Comparison of ENCODE assay signal across 21 cellular contexts in genomic region chr12:53755451-53756290, GRCh38. TPM values are rescaled to one million over a fixed set of nuclear protein-coding genes. Genes with fewer than 3 reads are reported as not detected.
DNase-seq lines count a peak whose midpoint lies in the region; ATAC-seq and TF ChIP-seq lines count a peak whose summit lies in the region.
"Had no signal": no experiment of that assay in that cellular context is flagged by ENCODE, and none has a peak within 500 bp of the region (broad histone marks: within the 10 kb centered on the region; RNA-seq: fewer than 3 reads in every experiment).

No MANE protein-coding gene starts in this region.

- no peak overlapping the region for H4K8ac ChIP-seq in H9 (replicated peaks; ENCODE audit: insufficient read length, low read depth, low read length)

- peaks cover 69% of the 10 kb centered on the region for H3K79me2 ChIP-seq in DOHH2 (ENCODE audit: control insufficient read depth, low read length)
- no peaks in the 10 kb centered on the region for H3K79me2 ChIP-seq in H9 (ENCODE audit: insufficient read depth, low read length)

- no peak overlapping the region for H3K56ac ChIP-seq in H9 (ENCODE audit: insufficient read length, low read depth, low read length)

- no peak overlapping the region for H2BK15ac ChIP-seq in H9 (ENCODE audit: low read depth, low read length)

- H3K9ac ChIP-seq in H9 (ENCODE audit: extremely low read depth, insufficient read length, low read length), result no peak overlapping the region

- H3K4me1 ChIP-seq in DOHH2 (ENCODE audit: control insufficient read depth, low read length) (peaks cover 78% of the 10 kb centered on the region), H9 (ENCODE audit: insufficient read depth, low read length) (peaks cover 5% of the 10 kb centered on the region; the same call in 1 of the 2 replicates), breast epithelium (peaks cover 0 to 7% of the 10 kb centered on the region in 2 donors), esophagus squamous epithelium (peaks cover 13 to 33% (median 17%) of the 10 kb centered on the region in 3 donors)

- H2BK120ac ChIP-seq in H9 (ENCODE audit: low read depth, low read length, poor library complexity, severe bottlenecking), result no peak overlapping the region

- H4K91ac ChIP-seq in H9 (ENCODE audit: insufficient read length, low read depth, low read length), result no peak overlapping the region

- peak overlapping the region in 1 of 2 experiments; percentile 9; a peak in 3 of 5 replicates for H3K4me3 Mint-ChIP-seq in H9
- H3K4me3 Mint-ChIP-seq: T-helper 2 cell treated with Interferon-gamma antibody and Interleukin-4, amounts not matched to agents 5 μg/mL and 100 μg/mL, for 36 hours had no signal

- no peak overlapping the region for H2AK5ac ChIP-seq in H9 (ENCODE audit: insufficient read length, low read length)

- no peaks in the 10 kb centered on the region for H3K9me2 ChIP-seq in DOHH2 (replicated peaks; ENCODE audit: control insufficient read depth, low read length)

- peaks cover 0 to under 1% (median 0%) of the 10 kb centered on the region in 3 experiments; a peak in 1 of 7 replicates for H3K36me3 Mint-ChIP-seq in H9 (ENCODE audit: insufficient read depth in 1 of 3, low read depth in 3 of 3)

- H4K20me1 ChIP-seq in DOHH2 (ENCODE audit: control insufficient read depth, insufficient read depth, low read depth, low read length) (no peaks in the 10 kb centered on the region; the same call in 1 of the 2 replicates), H9 (ENCODE audit: control insufficient read depth, insufficient read depth, insufficient read length) (no peaks in the 10 kb centered on the region)

- no peak overlapping the region for H3K23ac ChIP-seq in H9 (ENCODE audit: insufficient read length, low read depth, low read length)

- H3T11ph ChIP-seq in H9 (ENCODE audit: low read length), result no peak overlapping the region

- no peak overlapping the region for H4K5ac ChIP-seq in H9 (ENCODE audit: insufficient read length, low read depth, low read length)

- H3K4me2 ChIP-seq in DOHH2 (ENCODE audit: low read length) (peak overlapping the region; percentile 87), H9 (ENCODE audit: insufficient read depth, insufficient read length, low read length) (peak overlapping the region; percentile 17)

- no peak for TF ChIP-seq POLR2A in breast epithelium (IDR thresholded peaks at IDR 0.05)
- TF ChIP-seq POLR2A in esophagus squamous epithelium (IDR thresholded peaks at IDR 0.05), result no peak

- no peak overlapping the region for H2BK20ac ChIP-seq in H9 (ENCODE audit: low read depth, low read length, poor library complexity, severe bottlenecking)

- peak overlapping the region; percentile 96 for H3K27ac ChIP-seq in DOHH2 (ENCODE audit: low read depth, low read length)
- H3K27ac ChIP-seq in H9 (ENCODE audit: insufficient read length, low read depth, low read length), result no peak overlapping the region
- H3K27ac ChIP-seq in VCaP, result peak overlapping the region; percentile 88
- no peak overlapping the region for H3K27ac ChIP-seq in breast epithelium
- no peak overlapping the region for H3K27ac ChIP-seq in esophagus squamous epithelium

- H3K4ac ChIP-seq in H9 (ENCODE audit: low read depth, low read length), result no peak overlapping the region

- no CpG with 5 or more reads among the region's 7 CpGs for WGBS in H9 (ENCODE audit: extremely low coverage, insufficient read length, low lambda C conversion rate)
- 63 to 70% methylated on average over 7 of the region's 7 CpGs for WGBS in esophagus squamous epithelium, 2 donors

- H3K18ac ChIP-seq in H9 (ENCODE audit: insufficient read length, low read depth, low read length), result no peak overlapping the region

- intact Hi-C loops in breast epithelium (cut with DNase I; ENCODE audit: low total_unique reads) (no loop called here), esophagus squamous epithelium (cut with DNase I) (no loop called here)

- no peak overlapping the region for H3K27ac Mint-ChIP-seq in H9
- H3K27ac Mint-ChIP-seq: T-helper 2 cell treated with Interferon-gamma antibody and Interleukin-4, amounts not matched to agents 5 μg/mL and 100 μg/mL, for 36 hours had no signal

- DNase-seq in H9 (peak; percentile 78), islet precursor cell (peak; percentile 54), mucosa of gallbladder (ENCODE audit: low spot score) (no peak), breast epithelium (ENCODE audit: low spot score in 2 of 2) (no peak), esophagus squamous epithelium (lab: John Stamatoyannopoulos, UW) (no peak)
- DNase-seq: activated CD4-positive, alpha-beta T cell treated with anti-CD3 and anti-CD28 coated beads, Interleukin-2, amount 50 U/mL, for 48 hours; activated gamma-delta T cell treated with Interleukin-2 at 50 U/mL for 16 hours; effector memory CD4-positive, alpha-beta T cell; EL; NCI-H1436 treated with DMSO at 0.1 percent for 48 hours; NCI-H510A treated with DMSO at 0.1 percent for 48 hours; stimulated activated CD4-positive, alpha-beta T cell treated with anti-CD3 and anti-CD28 coated beads, Interleukin-1b, Interleukin-23, amount 100 ng/mL, for 48 hours; stimulated activated CD8-positive, alpha-beta memory T cell treated with anti-CD3 and anti-CD28 coated beads, Interleukin-4, amount 100 ng/mL, for 48 hours had no signal

- peaks cover 16% of the 10 kb centered on the region for H3K23me2 ChIP-seq in H9 (ENCODE audit: insufficient read length, low read depth, low read length, poor library complexity, severe bottlenecking)

- H3K36me3 ChIP-seq in DOHH2 (ENCODE audit: control insufficient read depth, low read length), result peaks cover 15% of the 10 kb centered on the region
- no peaks in the 10 kb centered on the region for H3K36me3 ChIP-seq in breast epithelium
- H3K36me3 ChIP-seq in esophagus squamous epithelium, result no peaks in the 10 kb centered on the region

- peaks cover 25 to 34% of the 10 kb centered on the region in 2 experiments for H3K4me1 Mint-ChIP-seq in H9

- H3K9me3 ChIP-seq in DOHH2 (ENCODE audit: control insufficient read depth, insufficient read depth, low read length) (no peaks in the 10 kb centered on the region), H9 (ENCODE audit: control insufficient read depth, low read depth, low read length) (no peaks in the 10 kb centered on the region), breast epithelium (no peaks in the 10 kb centered on the region), esophagus squamous epithelium (no peaks in the 10 kb centered on the region)

- H3K4me3 ChIP-seq in DOHH2 (ENCODE audit: low read length), result peak overlapping the region; percentile 85
- no peak overlapping the region for H3K4me3 ChIP-seq in breast epithelium
- H3K4me3 ChIP-seq in esophagus squamous epithelium, result no peak overlapping the region

- no peak overlapping the region for H2BK5ac ChIP-seq in H9 (ENCODE audit: insufficient read length, low read length)

- TF ChIP-seq CTCF in DOHH2 (IDR thresholded peaks at IDR 0.05; ENCODE audit: low read depth, low read length, poor library complexity, severe bottlenecking) (peak; percentile 77), H9 (conservative IDR thresholded peaks at IDR 0.05) (peak; percentile 62), VCaP (conservative IDR thresholded peaks at IDR 0.05) (no peak), breast epithelium (IDR thresholded peaks at IDR 0.05) (no peak), esophagus squamous epithelium (IDR thresholded peaks at IDR 0.05) (no peak)

- H3K14ac ChIP-seq in H9 (ENCODE audit: insufficient read depth, low read length), result no peak overlapping the region

- no peaks in the 10 kb centered on the region for H3K9me3 Mint-ChIP-seq in H9
- H3K9me3 Mint-ChIP-seq: T-helper 2 cell treated with Interferon-gamma antibody and Interleukin-4, amounts not matched to agents 5 μg/mL and 100 μg/mL, for 36 hours had no signal

- H2AFZ ChIP-seq in H9 (ENCODE audit: low read length), result no peak overlapping the region

- H3F3A ChIP-seq in DOHH2 (ENCODE audit: control insufficient read depth, insufficient read depth), result peaks cover 33% of the 10 kb centered on the region

- H3K27me3 Mint-ChIP-seq in H9 (ENCODE audit: low read depth), result peaks cover 31% of the 10 kb centered on the region

- H2BK12ac ChIP-seq in H9 (ENCODE audit: insufficient read length, low read depth, low read length), result no peak overlapping the region

- no peak for ATAC-seq in HG03342 (IDR thresholded peaks at IDR 0.05; ENCODE audit: unreplicated experiment)

- H3K27me3 ChIP-seq in DOHH2 (ENCODE audit: control insufficient read depth, low read length) (no peaks in the 10 kb centered on the region), H9 (ENCODE audit: insufficient read depth, low read length) (peaks cover 26% of the 10 kb centered on the region), breast epithelium (peaks cover 0 to 13% of the 10 kb centered on the region in 2 donors), esophagus squamous epithelium (peaks cover 0 to 100% (median 7%) of the 10 kb centered on the region in 4 donors)

- no peaks in the 10 kb centered on the region for H3K79me1 ChIP-seq in H9 (ENCODE audit: insufficient read depth, low read depth, low read length, poor library complexity, severe bottlenecking)

RNA-seq across cellular contexts. Expression of gene CISTR, which starts 3.9 kb away (rescaled TPM):
- not detected in 2 replicates for total RNA-seq in H9 (2021)
- total RNA-seq in mucosa of gallbladder, result not detected
- total RNA-seq in breast epithelium, result not detected
- not detected for total RNA-seq in esophagus squamous epithelium
- total RNA-seq: frontal cortex, kidney epithelial cell, pulmonary artery endothelial cell, urinary bladder had no signal

RNA-seq across cellular contexts. Expression of gene CALCOCO1, which starts 28.4 kb away (rescaled TPM):
- 21.5 and 22.3 TPM in 2 replicates for total RNA-seq in H9 (2021)
- 188 TPM for total RNA-seq in mucosa of gallbladder
- total RNA-seq in breast epithelium, result 100 to 1,000 TPM; 218 to 301 (median 295) TPM
- total RNA-seq in esophagus squamous epithelium, result 100 to 1,000 TPM in 1 of 4 donors, 10 to 100 TPM in 3; 29.5 to 159 (median 52.2) TPM

Comparison
In these comparisons a context has a peak if more than half of its experiments do, and no peak if none do; other contexts are left out.
1. H3K27ac ChIP-seq: peak in DOHH2 (single experiment) and VCaP (single experiment); none in H9 (single experiment), breast epithelium (0 of 2) and esophagus squamous epithelium (0 of 4).
2. CTCF ChIP-seq: peak in DOHH2 (single experiment) and H9 (single experiment); none in VCaP (single experiment), breast epithelium (0 of 3) and esophagus squamous epithelium (0 of 6).
3. DNase-seq: peak in H9 (single experiment) and islet precursor cell (single experiment); none in mucosa of gallbladder (single experiment), breast epithelium (0 of 2) and esophagus squamous epithelium (single experiment).